ENCODE assay signal across 15 cellular contexts in the genomic region with DNA sequence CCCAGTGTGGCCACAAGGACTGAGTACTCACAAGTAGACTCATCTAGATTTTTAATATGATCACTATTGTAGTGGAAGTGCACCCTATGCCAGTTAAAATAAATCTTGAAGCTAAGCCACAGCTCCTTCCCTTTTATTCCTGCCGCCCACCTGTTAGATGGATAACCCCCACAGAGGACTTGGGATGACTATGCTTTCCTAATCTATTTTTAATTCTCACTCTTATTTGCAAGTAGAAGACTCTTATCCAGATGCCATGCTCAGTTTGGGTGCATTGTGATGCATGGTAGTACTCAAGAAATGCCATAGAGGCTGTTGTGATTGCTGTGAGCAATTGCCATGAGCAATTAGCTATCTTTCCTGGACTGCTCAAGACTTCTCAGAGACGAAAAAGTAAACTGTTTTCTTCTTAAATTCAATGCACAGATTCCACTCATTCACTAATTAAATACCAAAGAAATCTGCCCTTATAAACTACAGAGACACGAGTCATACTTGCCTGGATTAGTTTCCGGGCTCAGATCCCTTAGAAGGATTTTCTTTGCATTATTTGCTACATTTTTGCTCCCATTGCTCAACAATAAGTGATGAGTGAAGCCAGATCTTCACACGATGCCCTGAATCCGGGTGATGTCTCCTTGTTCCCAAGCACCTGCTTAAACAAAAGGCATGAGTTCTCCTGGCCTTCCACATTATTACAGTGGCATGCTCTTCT.
"Had no signal": no experiment of that assay in that cellular context is flagged by ENCODE, and none has a peak within 500 bp of the region (broad histone marks: within the 10 kb centered on the region; RNA-seq: fewer than 3 reads in every experiment).

No MANE protein-coding gene starts in this region.

- H3K9me3 ChIP-seq: left lung, mucosa of descending colon had no signal

- H3K36me3 Mint-ChIP-seq: naive thymus-derived CD8-positive, alpha-beta T cell; stimulated activated naive B cell treated with anti-CD40 and anti-IgM and Interleukin-4, amounts not matched to agents 10 μg/mL and 1 μg/mL and 100 μg/mL, for 72 hours; type B pancreatic cell had no signal

- DNase-seq: activated CD4-positive, CD25-positive, alpha-beta regulatory T cell treated with anti-CD3 and anti-CD28 coated beads, Interleukin-2, amount 50 U/mL, for 72 hours; activated naive CD4-positive, alpha-beta T cell treated with Interleukin-2 at 50 U/mL for 16 hours; anterior cingulate cortex; dermis blood vessel endothelial cell; kidney; left lung; mucosa of descending colon; naive thymus-derived CD8-positive, alpha-beta T cell; stimulated activated CD4-positive, alpha-beta T cell treated with anti-CD3 and anti-CD28 coated beads, Interleukin-15, amount 100 ng/mL, for 24 hours; stimulated activated CD4-positive, alpha-beta T cell treated with anti-CD3 and anti-CD28 coated beads, Interleukin-4, amount 100 ng/mL, for 1 hour; stimulated activated naive B cell treated with anti-CD40 and anti-IgM and Interleukin-4, amounts not matched to agents 10 μg/mL and 1 μg/mL and 100 μg/mL, for 72 hours; T-helper 9 cell had no signal

- H3K4me3 Mint-ChIP-seq: activated T-helper 17 cell treated with anti-CD3 and anti-CD28 coated beads, Interleukin-2, amount 50 U/mL, for 72 hours; naive thymus-derived CD8-positive, alpha-beta T cell; stimulated activated naive B cell treated with anti-CD40 and anti-IgM and Interleukin-4, amounts not matched to agents 10 μg/mL and 1 μg/mL and 100 μg/mL, for 72 hours; type B pancreatic cell had no signal

- ATAC-seq: activated T-helper 17 cell treated with anti-CD3 and anti-CD28 coated beads, Interleukin-2, amount 50 U/mL, for 72 hours; left lung; mucosa of descending colon; naive thymus-derived CD8-positive, alpha-beta T cell; stimulated activated naive B cell treated with anti-CD40 and anti-IgM and Interleukin-4, amounts not matched to agents 10 μg/mL and 1 μg/mL and 100 μg/mL, for 72 hours had no signal

- H3K27me3 Mint-ChIP-seq: activated T-helper 17 cell treated with anti-CD3 and anti-CD28 coated beads, Interleukin-2, amount 50 U/mL, for 72 hours; stimulated activated naive B cell treated with anti-CD40 and anti-IgM and Interleukin-4, amounts not matched to agents 10 μg/mL and 1 μg/mL and 100 μg/mL, for 72 hours had no signal

- H3K27me3 ChIP-seq: left lung had no signal

- H3K4me1 ChIP-seq: left lung had no signal

- H3K9me3 Mint-ChIP-seq: type B pancreatic cell had no signal

- FAIRE-seq: kidney had no signal

- H3K27ac Mint-ChIP-seq: activated T-helper 17 cell treated with anti-CD3 and anti-CD28 coated beads, Interleukin-2, amount 50 U/mL, for 72 hours; naive thymus-derived CD8-positive, alpha-beta T cell; stimulated activated naive B cell treated with anti-CD40 and anti-IgM and Interleukin-4, amounts not matched to agents 10 μg/mL and 1 μg/mL and 100 μg/mL, for 72 hours; type B pancreatic cell had no signal

- H3K27ac ChIP-seq: left lung, skin epidermis had no signal

- H3K36me3 ChIP-seq: left lung had no signal

- H3K4me1 Mint-ChIP-seq: activated T-helper 17 cell treated with anti-CD3 and anti-CD28 coated beads, Interleukin-2, amount 50 U/mL, for 72 hours; naive thymus-derived CD8-positive, alpha-beta T cell; stimulated activated naive B cell treated with anti-CD40 and anti-IgM and Interleukin-4, amounts not matched to agents 10 μg/mL and 1 μg/mL and 100 μg/mL, for 72 hours had no signal

- H3K4me3 ChIP-seq: left lung, mucosa of descending colon, skin epidermis had no signal
